In genomic region chr22:38927033-38927789, GRCh38 we compare ENCODE assay signal across 8 cellular contexts. TPM values are rescaled to one million over a fixed set of nuclear protein-coding genes. Genes with fewer than 3 reads are reported as not detected.
A peak's percentile ranks its signal among the peaks of the same experiment; 100 is the strongest.
DNase-seq lines count a peak whose midpoint lies in the region; ATAC-seq and TF ChIP-seq lines count a peak whose summit lies in the region.

No MANE protein-coding gene starts in this region.

- no peak overlapping the region for H2BK15ac ChIP-seq in H9 (ENCODE audit: low read depth, low read length)

- H3K9me3 ChIP-seq in H9 (ENCODE audit: control insufficient read depth, low read depth, low read length) = no peaks in the 10 kb centered on the region
- H3K9me3 ChIP-seq in body of pancreas = no peaks in the 10 kb centered on the region

- ATAC-seq in T-cell (replicated peaks in 1 of 4) (peak; percentile 55 to 72 (median 60)), body of pancreas (peak; percentile 62), sciatic nerve (peak; percentile 38), HG03095 (IDR thresholded peaks at IDR 0.05; ENCODE audit: unreplicated experiment) (no peak)

- no CpG with 5 or more reads among the region's 39 CpGs for WGBS in H9 (ENCODE audit: extremely low coverage, insufficient read length, low lambda C conversion rate)
- 6 to 11% methylated on average over 18 to 38 of the region's 39 CpGs for WGBS in body of pancreas, 2 donors

- H3K9me3 Mint-ChIP-seq in H9 = peaks cover 0 to under 1% of the 10 kb centered on the region in 2 experiments; a peak in 1 of 5 replicates
- no peaks in the 10 kb centered on the region for H3K9me3 Mint-ChIP-seq in T-cell

- no peak overlapping the region for H3K9ac ChIP-seq in H9 (ENCODE audit: extremely low read depth, insufficient read length, low read length)

- H3K14ac ChIP-seq in H9 (ENCODE audit: insufficient read depth, low read length) = no peak overlapping the region; the same call in 1 of the 2 replicates

- H3K18ac ChIP-seq in H9 (ENCODE audit: insufficient read length, low read depth, low read length) = no peak overlapping the region

- no peaks in the 10 kb centered on the region for H4K20me1 ChIP-seq in H9 (ENCODE audit: control insufficient read depth, insufficient read depth, insufficient read length)

- H3K4me2 ChIP-seq in H9 (ENCODE audit: insufficient read depth, insufficient read length, low read length) = peak overlapping the region; percentile 50

- H3K4me3 Mint-ChIP-seq in H9 (peak overlapping the region; percentile 45 to 71), T-cell (peak overlapping the region; percentile 37 to 64 (median 42))

- peaks cover 11 to 16% of the 10 kb centered on the region in 2 experiments for H3K4me1 Mint-ChIP-seq in H9
- peaks cover 3 to 6% (median 4%) of the 10 kb centered on the region in 3 donors for H3K4me1 Mint-ChIP-seq in T-cell

- H3K27me3 Mint-ChIP-seq in H9 (ENCODE audit: low read depth) = peaks cover 16% of the 10 kb centered on the region
- H3K27me3 Mint-ChIP-seq in T-cell = peaks cover 33 to 37% of the 10 kb centered on the region in 2 donors

- H3K27ac Mint-ChIP-seq in H9 = no peak overlapping the region
- H3K27ac Mint-ChIP-seq in T-cell = no peak overlapping the region

- H4K5ac ChIP-seq in H9 (ENCODE audit: insufficient read length, low read depth, low read length) = no peak overlapping the region

- no peak overlapping the region for H2BK20ac ChIP-seq in H9 (ENCODE audit: low read depth, low read length, poor library complexity, severe bottlenecking)

- CTCF ChIA-PET in AG04449 (lab: Yijun Ruan, JAX) = interaction anchor here (0.6 to 1.7 kb wide), 16 partner anchors 9 to 159 kb away, joined by 3 to 7 read pairs (median 3); no protein-coding TSS in a partner anchor
- CTCF ChIA-PET in T-cell (lab: Charles Lee) = no interaction called here

- peak overlapping the region; percentile 41 for H3K4me3 ChIP-seq in AG04449 (ENCODE audit: low read depth, low read length)
- H3K4me3 ChIP-seq in body of pancreas = no peak overlapping the region

- no peak overlapping the region for H4K91ac ChIP-seq in H9 (ENCODE audit: insufficient read length, low read depth, low read length)

- no peaks in the 10 kb centered on the region for H3K79me1 ChIP-seq in H9 (ENCODE audit: insufficient read depth, low read depth, low read length, poor library complexity, severe bottlenecking)

- no peak overlapping the region for H3T11ph ChIP-seq in H9 (ENCODE audit: low read length)

- H2AK5ac ChIP-seq in H9 (ENCODE audit: insufficient read length, low read length) = no peak overlapping the region

- H3K23me2 ChIP-seq in H9 (ENCODE audit: insufficient read length, low read depth, low read length, poor library complexity, severe bottlenecking) = peaks cover 4% of the 10 kb centered on the region

- no peak overlapping the region for H2BK12ac ChIP-seq in H9 (ENCODE audit: insufficient read length, low read depth, low read length)

- H3K23ac ChIP-seq in H9 (ENCODE audit: insufficient read length, low read depth, low read length) = no peak overlapping the region

- no peaks in the 10 kb centered on the region; the same call in 1 of the 2 replicates for H3K4me1 ChIP-seq in H9 (ENCODE audit: insufficient read depth, low read length)
- H3K4me1 ChIP-seq in body of pancreas = peaks cover 54% of the 10 kb centered on the region

- POLR2A ChIA-PET in AG04449 (lab: Yijun Ruan, JAX) = no interaction called here
- POLR2A ChIA-PET in T-cell (lab: Charles Lee) = no interaction called here

- no peak overlapping the region for H3K56ac ChIP-seq in H9 (ENCODE audit: insufficient read length, low read depth, low read length)

- no peak overlapping the region for H3K4ac ChIP-seq in H9 (ENCODE audit: low read depth, low read length)

- H3K79me2 ChIP-seq in H9 (ENCODE audit: insufficient read depth, low read length) = no peaks in the 10 kb centered on the region

- no peaks in the 10 kb centered on the region for H3K36me3 ChIP-seq in body of pancreas (replicated peaks in 1 of 2; ENCODE audit: insufficient read depth in 1 of 2, low read depth in 2 of 2)

- no peak overlapping the region for H2AFZ ChIP-seq in H9 (ENCODE audit: low read length)

- no peak overlapping the region for H4K8ac ChIP-seq in H9 (replicated peaks; ENCODE audit: insufficient read length, low read depth, low read length)

- peak; percentile 80 for TF ChIP-seq CTCF in AG04449 (IDR thresholded peaks at IDR 0.05; ENCODE audit: insufficient read depth, low read length, missing control alignments)
- TF ChIP-seq CTCF in H9 (conservative IDR thresholded peaks at IDR 0.05) = peak; percentile 94
- TF ChIP-seq CTCF in body of pancreas (IDR thresholded peaks at IDR 0.05) = peak; percentile 58 to 89 (median 83)

- H2BK5ac ChIP-seq in H9 (ENCODE audit: insufficient read length, low read length) = no peak overlapping the region

- H2BK120ac ChIP-seq in H9 (ENCODE audit: low read depth, low read length, poor library complexity, severe bottlenecking) = no peak overlapping the region

- H3K27ac ChIP-seq in H9 (ENCODE audit: insufficient read length, low read depth, low read length) (no peak overlapping the region), body of pancreas (peak overlapping the region in 3 of 4 donors; percentile 7 to 65 (median 59))

- peak in 2 of 3 donors; percentile 53 to 77 for TF ChIP-seq POLR2A in body of pancreas (IDR thresholded peaks at IDR 0.05)

- intact Hi-C loops in body of pancreas (cut with DNase I) (no loop called here), sciatic nerve (cut with DNase I) (loop anchor here (10.0 kb wide), 1 partner anchor 52 kb away; the partner anchor contains the start of gene CBX6)

- no peak for DNase-seq in AG04449 (ENCODE audit: low read depth, low spot score)
- DNase-seq in H9 = peak; percentile 89
- peak in 25 of 34 experiments; percentile 4 to 55 (median 21) for DNase-seq in T-cell
- DNase-seq in body of pancreas = peak; percentile 87 to 91 (median 88)
- DNase-seq in iPS DF 4.7 (ENCODE audit: extremely low read depth, low spot score) = peak; percentile 53
- peak; percentile 82 for DNase-seq in sciatic nerve (ENCODE audit: low spot score)
- no peak for DNase-seq in NCI-H345 treated with DMSO at 0.1 percent for 48 hours (lab: John Stamatoyannopoulos, UW; ENCODE audit: unreplicated experiment)

- H3K36me3 Mint-ChIP-seq in H9 (ENCODE audit: insufficient read depth in 1 of 3, low read depth in 3 of 3) (no peaks in the 10 kb centered on the region), T-cell (no peaks in the 10 kb centered on the region)

- H3K27me3 ChIP-seq in H9 (ENCODE audit: insufficient read depth, low read length) = no peaks in the 10 kb centered on the region
- H3K27me3 ChIP-seq in body of pancreas = no peaks in the 10 kb centered on the region

RNA-seq across cellular contexts. Expression of gene APOBEC3A, which starts 30.2 kb away (rescaled TPM):
- not detected in 2 replicates for total RNA-seq in H9 (2021)
- total RNA-seq in T-cell = not detected
- not detected for total RNA-seq in body of pancreas
- 9.3 TPM for total RNA-seq in sciatic nerve

RNA-seq across cellular contexts. Expression of gene APOBEC3B, which starts 54.9 kb away (rescaled TPM):
- total RNA-seq in H9 (2021) = 28.1 and 29.0 TPM in 2 replicates
- 1 to 10 TPM; 1.4 to 2.4 (median 1.9) TPM for total RNA-seq in T-cell
- 1 to 10 TPM in 1 of 2 donors, not detected in 1; 2.1 TPM for total RNA-seq in body of pancreas
- 2.2 TPM for total RNA-seq in sciatic nerve

RNA-seq across cellular contexts. Expression of gene CBX6, which starts 55.2 kb away (rescaled TPM):
- total RNA-seq in H9 (2021) (31.4 and 32.8 TPM in 2 replicates), T-cell (10 to 100 TPM; 41.2 to 92.0 (median 87.1) TPM), body of pancreas (10 to 100 TPM; 32.7 to 45.2 TPM), sciatic nerve (83.5 TPM)

Comparison
In these comparisons a context has a peak if more than half of its experiments do, and no peak if none do; other contexts are left out.
1. DNase-seq: peak in H9 (single experiment), T-cell (25 of 34), body of pancreas (4 of 4), iPS DF 4.7 (single experiment) and sciatic nerve (single experiment); none in AG04449 (single experiment) and NCI-H345 treated with DMSO at 0.1 percent for 48 hours (single experiment).
2. Peak in every context shown above with its lines, with median percentiles within 50 percentile points of each other: CTCF ChIP-seq.